Comparison of ENCODE assay signal across 19 cellular contexts in genomic region chr15:41945221-41945620, GRCh38. TPM values are rescaled to one million over a fixed set of nuclear protein-coding genes. Genes with fewer than 3 reads are reported as not detected.
DNase-seq lines count a peak whose midpoint lies in the region; ATAC-seq, FAIRE-seq and TF ChIP-seq lines count a peak whose summit lies in the region.
"Had no signal": no experiment of that assay in that cellular context is flagged by ENCODE, and none has a peak within 500 bp of the region (broad histone marks: within the 10 kb centered on the region; RNA-seq: fewer than 3 reads in every experiment).

No MANE protein-coding gene starts in this region.

- peak; percentile 13 for ATAC-seq in Right ventricle myocardium superior (ENCODE audit: poor library complexity)
- no peak for ATAC-seq in GM21825 (IDR thresholded peaks at IDR 0.05; ENCODE audit: unreplicated experiment)
- no peak for ATAC-seq in GM21447 (IDR thresholded peaks at IDR 0.05; ENCODE audit: unreplicated experiment)
- no peak for ATAC-seq in HG02938 (IDR thresholded peaks at IDR 0.05; ENCODE audit: unreplicated experiment)
- ATAC-seq: GM12878; left lobe of liver; natural killer cell treated with Interleukin-12 subunit alpha and Interleukin-12 subunit beta and Interleukin-15 and Interleukin-18, amount 100 ng/mL, for 72 hours had no signal

- H3K9me3 Mint-ChIP-seq in endothelial cell (ENCODE audit: unreplicated experiment) (no peaks in the 10 kb centered on the region), mesothelial cell of epicardium (no peaks in the 10 kb centered on the region)
- H3K9me3 Mint-ChIP-seq: activated naive CD4-positive, alpha-beta T cell treated with anti-CD3 and anti-CD28 coated beads, Interleukin-2, amount 10 ng/mL, durations not matched to agents 7 days and 5 days; natural killer cell treated with Interleukin-12 subunit alpha and Interleukin-12 subunit beta and Interleukin-15 and Interleukin-18, amount 100 ng/mL, for 72 hours had no signal

- intact Hi-C loops in Right ventricle myocardium superior (cut with DNase I) (no loop called here), cardiac septum (cut with DNase I) (loop anchor here (5.0 kb wide), 1 partner anchor 33 kb away; no protein-coding TSS in a partner anchor)

- peaks cover 33% of the 10 kb centered on the region for H3K36me3 Mint-ChIP-seq in endothelial cell (ENCODE audit: low read depth, unreplicated experiment)
- no peaks in the 10 kb centered on the region for H3K36me3 Mint-ChIP-seq in mesothelial cell of epicardium

- H3K27ac Mint-ChIP-seq in endothelial cell (ENCODE audit: unreplicated experiment) (peak overlapping the region; percentile 79), mesothelial cell of epicardium (peak overlapping the region; percentile 97)
- H3K27ac Mint-ChIP-seq: activated naive CD4-positive, alpha-beta T cell treated with anti-CD3 and anti-CD28 coated beads, Interleukin-2, amount 10 ng/mL, durations not matched to agents 7 days and 5 days had no signal

- peaks cover 0 to 2% of the 10 kb centered on the region in 2 donors for H3K4me1 ChIP-seq in small intestine (ENCODE audit: control insufficient read depth in 2 of 2, insufficient read depth in 1 of 2, low read depth in 1 of 2, low read length in 1 of 2)

- H3K36me3 ChIP-seq in small intestine (ENCODE audit: control insufficient read depth in 2 of 2, insufficient read depth in 2 of 2, low read length in 2 of 2) = peaks cover 0 to 2% of the 10 kb centered on the region in 2 donors

- H3K27me3 Mint-ChIP-seq in endothelial cell (ENCODE audit: unreplicated experiment) = peaks cover 14% of the 10 kb centered on the region
- no peaks in the 10 kb centered on the region for H3K27me3 Mint-ChIP-seq in mesothelial cell of epicardium (ENCODE audit: low read depth)
- H3K27me3 Mint-ChIP-seq: activated naive CD4-positive, alpha-beta T cell treated with anti-CD3 and anti-CD28 coated beads, Interleukin-2, amount 10 ng/mL, durations not matched to agents 7 days and 5 days; natural killer cell treated with Interleukin-12 subunit alpha and Interleukin-12 subunit beta and Interleukin-15 and Interleukin-18, amount 100 ng/mL, for 72 hours had no signal

- H3K4me1 Mint-ChIP-seq in endothelial cell (ENCODE audit: unreplicated experiment) (peaks cover 47% of the 10 kb centered on the region), mesothelial cell of epicardium (peaks cover 64% of the 10 kb centered on the region)

- 91 to 98% (median 95%) methylated on average over 6 of the region's 6 CpGs for WGBS in small intestine, 3 donors

- no peaks in the 10 kb centered on the region for H3K9me3 ChIP-seq in small intestine (ENCODE audit: control insufficient read depth, low read depth)

- no peak for FAIRE-seq in small intestine (lab: Jason Lieb, UNC)
- FAIRE-seq: GM12878 had no signal

- H3K4me3 Mint-ChIP-seq in endothelial cell (ENCODE audit: unreplicated experiment) = peak overlapping the region; percentile 63
- peak overlapping the region; percentile 4 for H3K4me3 Mint-ChIP-seq in mesothelial cell of epicardium
- H3K4me3 Mint-ChIP-seq: activated naive CD4-positive, alpha-beta T cell treated with anti-CD3 and anti-CD28 coated beads, Interleukin-2, amount 10 ng/mL, durations not matched to agents 7 days and 5 days; natural killer cell treated with Interleukin-12 subunit alpha and Interleukin-12 subunit beta and Interleukin-15 and Interleukin-18, amount 100 ng/mL, for 72 hours had no signal

- no peak overlapping the region for H3K27ac ChIP-seq in small intestine (ENCODE audit: low read depth in 1 of 2, low read length in 1 of 2)

- no peaks in the 10 kb centered on the region for H3K27me3 ChIP-seq in small intestine (ENCODE audit: control insufficient read depth in 2 of 2, insufficient read depth in 2 of 2, low read length in 2 of 2)

- DNase-seq in Right ventricle myocardium superior = peak; percentile 44
- DNase-seq in cardiac septum (ENCODE audit: low spot score) = no peak
- DNase-seq in endothelial cell (ENCODE audit: low spot score) = no peak
- DNase-seq in mesothelial cell of epicardium (ENCODE audit: low spot score in 2 of 2, unreplicated experiment in 2 of 2) = no peak
- no peak for DNase-seq in small intestine
- DNase-seq: activated CD4-positive, CD25-positive, alpha-beta regulatory T cell treated with anti-CD3 and anti-CD28 coated beads, Interleukin-2, amount 50 U/mL, for 72 hours; activated CD8-positive, alpha-beta memory T cell treated with anti-CD3 and anti-CD28 coated beads, Interleukin-2, amount 50 U/mL, for 4 hours; activated naive CD4-positive, alpha-beta T cell treated with anti-CD3 and anti-CD28 coated beads, Interleukin-2, amount 10 ng/mL, durations not matched to agents 7 days and 5 days; MV-4-11; NCI-H2081 treated with DMSO at 0.1 percent for 48 hours; NCI-H82; stimulated activated CD4-positive, alpha-beta T cell treated with anti-CD3 and anti-CD28 coated beads, Interleukin-1b, Interleukin-23, amount 100 ng/mL, for 48 hours had no signal

- TF ChIP-seq CTCF in endothelial cell (IDR thresholded peaks at IDR 0.05; ENCODE audit: unreplicated experiment) (no peak), mesothelial cell of epicardium (IDR thresholded peaks at IDR 0.05; ENCODE audit: unreplicated experiment) (no peak)

- no peak overlapping the region for H3K4me3 ChIP-seq in small intestine (ENCODE audit: low read depth in 1 of 2, low read length in 2 of 2)
- H3K4me3 ChIP-seq: GM12878 had no signal

RNA-seq across cellular contexts. Expression of gene EHD4, which starts 27.1 kb away (rescaled TPM):
- total RNA-seq in Right ventricle myocardium superior (47.2 TPM), cardiac septum (42.2 TPM), endothelial cell (ENCODE audit: unreplicated experiment) (64.9 TPM), mesothelial cell of epicardium (14.5 to 16.1 TPM (median 15.8 TPM) in 3 replicates)
- polyA plus RNA-seq in small intestine = 10 to 100 TPM in 1 of 3 donors, 1 to 10 TPM in 2; 9.4 to 13.5 (median 9.5) TPM

RNA-seq across cellular contexts. Expression of gene SPTBN5, which starts 51.4 kb away (rescaled TPM):
- total RNA-seq in Right ventricle myocardium superior (3.4 TPM), cardiac septum (2.4 TPM), endothelial cell (ENCODE audit: unreplicated experiment) (9.4 TPM), mesothelial cell of epicardium (2.1 to 2.7 TPM (median 2.3 TPM) in 3 replicates)
- under 1 TPM; 0.45 to 0.60 (median 0.54) TPM for polyA plus RNA-seq in small intestine
- total RNA-seq: H4 had no signal
